ENCODE assay signal across 8 cellular contexts in genomic region chr2:54331095-54331835, GRCh38.
DNase-seq lines count a peak whose midpoint lies in the region; ATAC-seq and TF ChIP-seq lines count a peak whose summit lies in the region.

No MANE protein-coding gene starts in this region.

- H3K27me3 Mint-ChIP-seq in T-helper 1 cell treated with Interleukin-12 subunit alpha and Interleukin-12 subunit beta and Interleukin-4 antibody, amounts not matched to agents 30 μg/mL and 1 μg/mL, for 36 hours (ENCODE audit: low read depth), result peaks cover 30% of the 10 kb centered on the region
- H3K27me3 Mint-ChIP-seq in neural progenitor cell (ENCODE audit: insufficient read depth, low read depth), result peaks cover 3% of the 10 kb centered on the region

- no peaks in the 10 kb centered on the region for H3K9me3 ChIP-seq in effector memory CD4-positive, alpha-beta T cell (ENCODE audit: control insufficient read depth, low read length)
- no peaks in the 10 kb centered on the region for H3K9me3 ChIP-seq in neural progenitor cell (ENCODE audit: low read depth)

- TF ChIP-seq CTCF in neural progenitor cell (IDR thresholded peaks at IDR 0.05), result no peak

- H3K4me3 Mint-ChIP-seq in T-helper 1 cell treated with Interleukin-12 subunit alpha and Interleukin-12 subunit beta and Interleukin-4 antibody, amounts not matched to agents 30 μg/mL and 1 μg/mL, for 36 hours, result peak overlapping the region; percentile 82
- peak overlapping the region; percentile 88 for H3K4me3 Mint-ChIP-seq in neural progenitor cell

- H3K4me1 ChIP-seq in effector memory CD4-positive, alpha-beta T cell (ENCODE audit: control insufficient read depth, insufficient read depth, low read length, poor library complexity, severe bottlenecking), result peaks cover 3% of the 10 kb centered on the region
- H3K4me1 ChIP-seq in neural progenitor cell, result peaks cover 13% of the 10 kb centered on the region

- H3K27me3 ChIP-seq in effector memory CD4-positive, alpha-beta T cell (replicated peaks; ENCODE audit: control insufficient read depth, insufficient read depth, low read length, poor library complexity, severe bottlenecking), result no peaks in the 10 kb centered on the region
- peaks cover 42% of the 10 kb centered on the region for H3K27me3 ChIP-seq in neural progenitor cell

- H3K36me3 Mint-ChIP-seq in T-helper 1 cell treated with Interleukin-12 subunit alpha and Interleukin-12 subunit beta and Interleukin-4 antibody, amounts not matched to agents 30 μg/mL and 1 μg/mL, for 36 hours (ENCODE audit: low read depth), result no peaks in the 10 kb centered on the region
- H3K36me3 Mint-ChIP-seq in neural progenitor cell, result no peaks in the 10 kb centered on the region

- no peaks in the 10 kb centered on the region for H4K20me1 ChIP-seq in neural progenitor cell (ENCODE audit: low read depth)

- DNase-seq in T-helper 1 cell, result no peak
- DNase-seq in NCI-H526 treated with DMSO at 0.1 percent for 48 hours (lab: John Stamatoyannopoulos, UW), result peak; percentile 82
- DNase-seq in effector memory CD4-positive, alpha-beta T cell, result no peak
- no peak for DNase-seq in neural progenitor cell (ENCODE audit: low spot score)
- no peak for DNase-seq in activated effector memory CD4-positive, alpha-beta T cell treated with anti-CD3 and anti-CD28 coated beads, Interleukin-2, amount 50 U/mL, for 16 hours

- no peaks in the 10 kb centered on the region for H3K9me3 Mint-ChIP-seq in T-helper 1 cell treated with Interleukin-12 subunit alpha and Interleukin-12 subunit beta and Interleukin-4 antibody, amounts not matched to agents 30 μg/mL and 1 μg/mL, for 36 hours
- H3K9me3 Mint-ChIP-seq in neural progenitor cell, result peaks cover 2% of the 10 kb centered on the region

- ATAC-seq in GM21360 (IDR thresholded peaks at IDR 0.05; ENCODE audit: unreplicated experiment) (no peak), GM19455 (IDR thresholded peaks at IDR 0.05; ENCODE audit: unreplicated experiment) (no peak)

- peak overlapping the region; percentile 94 for H2AFZ ChIP-seq in neural progenitor cell (replicated peaks)

- H3F3A ChIP-seq in neural progenitor cell (ENCODE audit: low read depth), result peaks cover 11% of the 10 kb centered on the region

- H3K4me1 Mint-ChIP-seq in T-helper 1 cell treated with Interleukin-12 subunit alpha and Interleukin-12 subunit beta and Interleukin-4 antibody, amounts not matched to agents 30 μg/mL and 1 μg/mL, for 36 hours (ENCODE audit: low read depth), result peaks cover 7% of the 10 kb centered on the region
- H3K4me1 Mint-ChIP-seq in neural progenitor cell, result peaks cover 13% of the 10 kb centered on the region

- no peak overlapping the region for H3K27ac Mint-ChIP-seq in T-helper 1 cell treated with Interleukin-12 subunit alpha and Interleukin-12 subunit beta and Interleukin-4 antibody, amounts not matched to agents 30 μg/mL and 1 μg/mL, for 36 hours
- peak overlapping the region; percentile 30 for H3K27ac Mint-ChIP-seq in neural progenitor cell

- H3K4me3 ChIP-seq in effector memory CD4-positive, alpha-beta T cell (ENCODE audit: insufficient read depth, low read depth, low read length, poor library complexity, severe bottlenecking), result peak overlapping the region; percentile 62
- peak overlapping the region; percentile 45 for H3K4me3 ChIP-seq in neural progenitor cell

- no peak overlapping the region for H3K27ac ChIP-seq in effector memory CD4-positive, alpha-beta T cell (ENCODE audit: insufficient read depth, low read length, poor library complexity, severe bottlenecking)
- no peak overlapping the region for H3K27ac ChIP-seq in neural progenitor cell

- no peak overlapping the region for H3K9ac ChIP-seq in neural progenitor cell

- no peaks in the 10 kb centered on the region for H3K79me2 ChIP-seq in neural progenitor cell (ENCODE audit: low read depth)

- H3K36me3 ChIP-seq in effector memory CD4-positive, alpha-beta T cell (ENCODE audit: control insufficient read depth, insufficient read depth, low read length), result no peaks in the 10 kb centered on the region
- no peaks in the 10 kb centered on the region for H3K36me3 ChIP-seq in neural progenitor cell

- peak overlapping the region; percentile 81 for H3K4me2 ChIP-seq in neural progenitor cell
